19 cellular contexts compared by ENCODE assay signal in genomic region chr5:167339205-167339604, GRCh38.
"Had no signal": no experiment of that assay in that cellular context is flagged by ENCODE, and none has a peak within 500 bp of the region (broad histone marks: within the 10 kb centered on the region; RNA-seq: fewer than 3 reads in every experiment).

No MANE protein-coding gene starts in this region.

- H3K4me1 ChIP-seq: body of pancreas, thyroid gland, uterus had no signal

- ATAC-seq: activated CD4-positive, CD25-positive, alpha-beta regulatory T cell treated with anti-CD3 and anti-CD28 coated beads, Interleukin-2, amount 50 U/mL, for 24 hours; activated T-cell treated with anti-CD3 and anti-CD28 coated beads, Interleukin-2, amount 50 U/mL, for 72 hours; body of pancreas; left ventricle myocardium superior; natural killer cell; stimulated activated naive CD8-positive, alpha-beta T cell treated with anti-CD3 and anti-CD28 coated beads, Interleukin-15, Interleukin-2, amounts not matched to agents 100 U/mL and 50 U/mL, for 24 hours had no signal

- H3K27ac ChIP-seq: body of pancreas, thyroid gland, uterus, VCaP had no signal

- H3K4me3 ChIP-seq: body of pancreas, thyroid gland, uterus had no signal

- DNase-seq: activated CD4-positive, alpha-beta memory T cell treated with anti-CD3 and anti-CD28 coated beads, Interleukin-2, amount 10 ng/mL, durations not matched to agents 7 days and 5 days; activated CD4-positive, alpha-beta T cell treated with anti-CD3 and anti-CD28 coated beads, Interleukin-2, amount 10 ng/mL, durations not matched to agents 24 days and 14 days; activated effector memory CD4-positive, alpha-beta T cell treated with Interleukin-2 at 50 U/mL for 16 hours; activated naive CD4-positive, alpha-beta T cell treated with anti-CD3 and anti-CD28 coated beads for 36 hours; activated naive CD8-positive, alpha-beta T cell treated with anti-CD3 and anti-CD28 coated beads, Interleukin-2, amount 10 ng/mL, durations not matched to agents 7 days and 5 days; activated T-cell treated with anti-CD3 and anti-CD28 coated beads, Interleukin-2, amount 50 U/mL, for 72 hours; body of pancreas; erythroblast; hippocampal formation; left ventricle myocardium superior; mammary epithelial cell; midbrain; natural killer cell; stimulated activated CD4-positive, alpha-beta T cell treated with anti-CD3 and anti-CD28 coated beads, Interleukin-4, amount 100 ng/mL, for 4 hours; stimulated activated naive CD8-positive, alpha-beta T cell treated with anti-CD3 and anti-CD28 coated beads, Interleukin-15, Interleukin-2, amounts not matched to agents 100 U/mL and 50 U/mL, for 24 hours; thyroid gland; uterus had no signal

- H3K27me3 ChIP-seq: body of pancreas, thyroid gland, uterus had no signal

- H3K9me3 ChIP-seq: body of pancreas, thyroid gland, uterus had no signal

- H3K36me3 ChIP-seq: thyroid gland, uterus had no signal
